ENCODE assay signal across 21 cellular contexts in genomic region chr7:11768263-11768662, GRCh38.
"Had no signal": no experiment of that assay in that cellular context is flagged by ENCODE, and none has a peak within 500 bp of the region (broad histone marks: within the 10 kb centered on the region; RNA-seq: fewer than 3 reads in every experiment).

No MANE protein-coding gene starts in this region.

- H3K4me2 ChIP-seq: smooth muscle cell had no signal

- DNase-seq: islet precursor cell; left ventricle myocardium inferior; midbrain; mucosa of descending colon; naive thymus-derived CD4-positive, alpha-beta T cell; ovary; right lobe of liver; stimulated activated CD4-positive, alpha-beta T cell treated with anti-CD3 and anti-CD28 coated beads, Interleukin-1b, Interleukin-23, amount 100 ng/mL, for 48 hours; stimulated activated CD4-positive, alpha-beta T cell treated with anti-CD3 and anti-CD28 coated beads, Interleukin-2, amount 100 ng/mL, for 48 hours; stimulated activated CD4-positive, alpha-beta T cell treated with anti-CD3 and anti-CD28 coated beads, Interleukin-4, amount 100 ng/mL, for 4 hours; stimulated activated CD8-positive, alpha-beta memory T cell treated with anti-CD3 and anti-CD28 coated beads, Interleukin-4, amount 100 ng/mL, for 48 hours; stimulated activated naive CD4-positive, alpha-beta T cell treated with Interleukin-2 at 50 U/mL for 16 hours; stimulated activated naive CD8-positive, alpha-beta T cell treated with anti-CD3 and anti-CD28 coated beads, Interleukin-15, amount 100 ng/mL, for 72 hours; substantia nigra; uterus had no signal

- H3K36me3 ChIP-seq: left ventricle myocardium inferior, ovary, right atrium auricular region, right lobe of liver, tibial nerve had no signal

- H3K4me3 ChIP-seq: left ventricle myocardium inferior, lung, mucosa of descending colon, ovary, right atrium auricular region, right lobe of liver, smooth muscle cell, tibial nerve, uterus had no signal

- H3K27me3 ChIP-seq: ovary, right atrium auricular region, right lobe of liver, tibial nerve, uterus had no signal

- ATAC-seq: mucosa of descending colon; naive thymus-derived CD4-positive, alpha-beta T cell; natural killer cell treated with Interleukin-12 subunit alpha and Interleukin-12 subunit beta and Interleukin-15 and Interleukin-18, amount 100 ng/mL, for 72 hours; right lobe of liver; stimulated activated memory B cell treated with anti-CD40 and anti-IgM and Interleukin-4, amounts not matched to agents 10 μg/mL and 1 μg/mL and 100 μg/mL, for 72 hours; stimulated activated naive CD8-positive, alpha-beta T cell treated with anti-CD3 and anti-CD28 coated beads, Interleukin-15, amount 100 ng/mL, for 72 hours had no signal

- H3K27ac ChIP-seq: left ventricle myocardium inferior, ovary, right atrium auricular region, right lobe of liver, tibial nerve, uterus had no signal

- H3K9me3 ChIP-seq: left ventricle myocardium inferior, mucosa of descending colon, ovary, right atrium auricular region, right lobe of liver, tibial nerve, uterus had no signal

- H3K4me1 ChIP-seq: left ventricle myocardium inferior, right atrium auricular region, right lobe of liver, tibial nerve, uterus had no signal
